ENCODE assay signal across 20 cellular contexts in the genomic region with DNA sequence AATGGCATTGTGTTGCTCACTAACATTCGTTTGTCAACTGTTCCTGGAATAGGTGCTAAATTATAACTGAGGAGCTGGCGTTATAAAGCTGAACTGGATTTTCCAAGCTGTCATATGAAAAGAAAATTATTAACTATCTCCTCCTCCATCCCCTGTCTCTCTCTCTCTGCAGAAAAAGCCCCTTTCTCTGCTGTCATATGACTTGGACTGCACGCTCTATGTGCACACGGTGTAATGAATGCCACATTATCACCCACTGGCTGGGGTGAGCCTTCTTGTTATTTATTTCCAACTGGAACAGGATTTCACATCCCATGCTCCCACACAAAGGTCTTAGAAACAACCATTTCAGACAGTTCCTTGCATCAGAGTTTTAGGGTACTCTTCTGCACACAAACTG.
DNase-seq lines count a peak whose midpoint lies in the region; ATAC-seq, FAIRE-seq and TF ChIP-seq lines count a peak whose summit lies in the region.
"Had no signal": no experiment of that assay in that cellular context is flagged by ENCODE, and none has a peak within 500 bp of the region (broad histone marks: within the 10 kb centered on the region; RNA-seq: fewer than 3 reads in every experiment).

No MANE protein-coding gene starts in this region.

- ATAC-seq in GM23338 (no peak), pancreas (peak in 3 of 4 donors; percentile 39 to 75 (median 70)), HG03196 (IDR thresholded peaks at IDR 0.05; ENCODE audit: unreplicated experiment) (no peak)
- ATAC-seq: CD8-positive, alpha-beta T cell; HCT116 had no signal

- intact Hi-C loops in pancreas (cut with DNase I): no loop called here

- H3K4me1 ChIP-seq in GM23338 (ENCODE audit: insufficient read depth) (peaks cover 11% of the 10 kb centered on the region), pancreas (no peaks in the 10 kb centered on the region)

- no peaks in the 10 kb centered on the region for H3K9me3 ChIP-seq in pancreas

- H3K27ac ChIP-seq in GM23338 (ENCODE audit: low read depth) (no peak overlapping the region), pancreas (peak overlapping the region in 1 of 4 donors; percentile 2)
- H3K27ac ChIP-seq: BLaER1 treated with 17β-estradiol and CSF1 and Interleukin-3, amounts not matched to agents 10 nM and 100 nM; GM23248 had no signal

- H3K4me2 ChIP-seq in GM23338: 0 out of 2 replicates have a peak overlapping the region, but pooled peaks have one; percentile 38
- H3K4me2 ChIP-seq: BLaER1 treated with 17β-estradiol and CSF1 and Interleukin-3, amounts not matched to agents 10 nM and 100 nM had no signal

- no peak for TF ChIP-seq CTCF in GM23338 (conservative IDR thresholded peaks at IDR 0.05; ENCODE audit: low read depth in 2 of 2)
- no peak for TF ChIP-seq CTCF in brain (conservative IDR thresholded peaks at IDR 0.05)
- TF ChIP-seq CTCF in pancreas (IDR thresholded peaks at IDR 0.05): no peak

- H2AFZ ChIP-seq in GM23338: no peak overlapping the region
- H2AFZ ChIP-seq: GM23248 had no signal

- H3K36me3 ChIP-seq in GM23338 (ENCODE audit: insufficient read depth): no peaks in the 10 kb centered on the region; the same call in 1 of the 2 replicates
- H3K36me3 ChIP-seq in pancreas: no peaks in the 10 kb centered on the region

- H3K27me3 ChIP-seq in GM23338 (ENCODE audit: insufficient read depth) (no peaks in the 10 kb centered on the region), pancreas (no peaks in the 10 kb centered on the region)
- H3K27me3 ChIP-seq: BLaER1 treated with 17β-estradiol and CSF1 and Interleukin-3, amounts not matched to agents 10 nM and 100 nM had no signal

- 38 to 45% methylated on average over 4 of the region's 4 CpGs for WGBS in pancreas, 2 donors

- FAIRE-seq in pancreas (lab: Jason Lieb, UNC): no peak
- FAIRE-seq: G401.6, GM12892, GM18507 had no signal

- H3K27ac Mint-ChIP-seq in GM23338 (no peak overlapping the region), brain (peak overlapping the region; percentile 7 to 98 (median 93))
- H3K27ac Mint-ChIP-seq: B cell; CD8-positive, alpha-beta T cell; HFFc6 had no signal

- H4K20me1 ChIP-seq in GM23338 (replicated peaks; ENCODE audit: insufficient read depth): no peaks in the 10 kb centered on the region

- DNase-seq in GM23338 (ENCODE audit: low spot score): no peak
- peak; percentile 14 for DNase-seq in kidney tubule cell (ENCODE audit: low spot score)
- DNase-seq in pancreas: no peak
- DNase-seq in NCI-H1417 (lab: John Stamatoyannopoulos, UW): no peak
- no peak for DNase-seq in DMS53 treated with DMSO at 0.1 percent for 48 hours (lab: John Stamatoyannopoulos, UW; ENCODE audit: unreplicated experiment)
- DNase-seq in DMS153 (lab: John Stamatoyannopoulos, UW): no peak
- DNase-seq: 8988T; Calu3; CD8-positive, alpha-beta T cell; DMS53; GM23248; HFFc6 had no signal

- no peak overlapping the region for H3K4me3 Mint-ChIP-seq in GM23338
- H3K4me3 Mint-ChIP-seq in brain: peak overlapping the region in 2 of 5 experiments; percentile 44 to 75
- H3K4me3 Mint-ChIP-seq: B cell; CD8-positive, alpha-beta T cell; HFFc6 had no signal

- H3F3A ChIP-seq in GM23338 (replicated peaks; ENCODE audit: low read depth): no peaks in the 10 kb centered on the region

- H3K9me3 Mint-ChIP-seq in GM23338: no peaks in the 10 kb centered on the region; the same call in 2 of the 3 replicates
- peaks cover 0 to 3% (median under 1%) of the 10 kb centered on the region in 5 experiments for H3K9me3 Mint-ChIP-seq in brain
- H3K9me3 Mint-ChIP-seq: CD8-positive, alpha-beta T cell had no signal

- peaks cover 6% of the 10 kb centered on the region for H3K27me3 Mint-ChIP-seq in GM23338 (ENCODE audit: insufficient read depth, low read depth, poor library complexity)
- H3K27me3 Mint-ChIP-seq in brain: no peaks in the 10 kb centered on the region
- H3K27me3 Mint-ChIP-seq: B cell had no signal

- H3K79me2 ChIP-seq in GM23338 (replicated peaks; ENCODE audit: insufficient read depth): no peaks in the 10 kb centered on the region

- H3K9me2 ChIP-seq in GM23338 (ENCODE audit: insufficient read depth): no peaks in the 10 kb centered on the region; the same call in 1 of the 2 replicates

- H3K4me1 Mint-ChIP-seq in GM23338 (peaks cover 21% of the 10 kb centered on the region), brain (peaks cover 85% of the 10 kb centered on the region)
- H3K4me1 Mint-ChIP-seq: B cell had no signal

- no peak overlapping the region for H3K4me3 ChIP-seq in GM23338
- no peak overlapping the region for H3K4me3 ChIP-seq in pancreas
- H3K4me3 ChIP-seq: BLaER1 treated with 17β-estradiol and CSF1 and Interleukin-3, amounts not matched to agents 10 nM and 100 nM; GM23248 had no signal

- no peaks in the 10 kb centered on the region for H3K36me3 Mint-ChIP-seq in GM23338 (ENCODE audit: low read depth)
- H3K36me3 Mint-ChIP-seq in brain: no peaks in the 10 kb centered on the region
- H3K36me3 Mint-ChIP-seq: CD8-positive, alpha-beta T cell had no signal

TF ChIP-seq in GM23338, 12 proteins besides CTCF, POLR2A, EP300 and RAD21 (continues in another document):
- TF ChIP-seq JUNB (IDR thresholded peaks at IDR 0.05; ENCODE audit: unreplicated experiment): no peak
- TF ChIP-seq, protein P1, sequence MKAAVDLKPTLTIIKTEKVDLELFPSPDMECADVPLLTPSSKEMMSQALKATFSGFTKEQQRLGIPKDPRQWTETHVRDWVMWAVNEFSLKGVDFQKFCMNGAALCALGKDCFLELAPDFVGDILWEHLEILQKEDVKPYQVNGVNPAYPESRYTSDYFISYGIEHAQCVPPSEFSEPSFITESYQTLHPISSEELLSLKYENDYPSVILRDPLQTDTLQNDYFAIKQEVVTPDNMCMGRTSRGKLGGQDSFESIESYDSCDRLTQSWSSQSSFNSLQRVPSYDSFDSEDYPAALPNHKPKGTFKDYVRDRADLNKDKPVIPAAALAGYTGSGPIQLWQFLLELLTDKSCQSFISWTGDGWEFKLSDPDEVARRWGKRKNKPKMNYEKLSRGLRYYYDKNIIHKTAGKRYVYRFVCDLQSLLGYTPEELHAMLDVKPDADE (IDR thresholded peaks at IDR 0.05): no peak
- no peak for TF ChIP-seq POLR2AphosphoS5 (IDR thresholded peaks at IDR 0.05; ENCODE audit: low read depth)
- TF ChIP-seq EZH2 (IDR thresholded peaks at IDR 0.05; ENCODE audit: low read depth, unreplicated experiment): no peak
- TF ChIP-seq EZH2phosphoT487 (IDR thresholded peaks at IDR 0.05; ENCODE audit: unreplicated experiment): no peak
- no peak for TF ChIP-seq NANOG (IDR thresholded peaks at IDR 0.05; ENCODE audit: borderline replicate concordance)
- TF ChIP-seq STAT1 (IDR thresholded peaks at IDR 0.05; ENCODE audit: unreplicated experiment): no peak
- no peak for TF ChIP-seq ZNF114 (CRISPR knock-in tag; IDR thresholded peaks at IDR 0.05)

Comparison
In these comparisons a context has a peak if more than half of its experiments do, and no peak if none do; other contexts are left out.
1. ATAC-seq: peak in pancreas (3 of 4); none in GM23338 (single experiment) and HG03196 (single experiment).